Comparison of ENCODE assay signal across 11 cellular contexts in the genomic region with DNA sequence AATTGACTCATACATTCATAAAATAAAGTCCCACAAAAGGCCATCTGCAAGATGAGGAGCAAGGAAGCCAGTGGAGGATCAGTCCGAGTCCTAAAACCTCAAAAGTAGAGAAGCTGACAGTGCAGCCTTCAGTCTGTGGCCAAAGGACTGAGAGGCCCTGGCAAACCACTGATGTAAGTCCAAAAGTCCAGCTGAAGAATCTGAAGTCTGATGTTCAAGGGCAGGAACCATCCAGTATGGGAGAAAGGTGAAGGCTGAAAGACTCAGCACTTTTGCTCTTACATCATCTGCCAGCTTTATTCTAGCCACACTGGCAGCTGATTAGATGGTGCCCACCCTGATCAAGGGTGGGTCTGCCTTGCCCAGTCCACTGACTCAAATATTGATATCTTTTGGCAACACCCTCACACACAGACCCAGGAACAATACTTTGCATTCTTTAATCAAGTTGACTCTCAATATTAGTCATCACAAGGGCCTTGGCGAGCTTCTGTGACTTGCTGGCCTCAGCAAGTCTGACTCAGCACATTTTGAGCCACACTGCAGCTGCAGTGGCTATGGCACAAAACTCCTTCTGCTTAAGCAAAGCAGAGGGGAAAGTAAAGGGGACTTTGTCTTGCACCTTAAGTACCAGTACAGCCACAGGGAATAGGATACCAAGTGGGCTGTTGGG.
DNase-seq lines count a peak whose midpoint lies in the region; ATAC-seq, FAIRE-seq and TF ChIP-seq lines count a peak whose summit lies in the region.
"Had no signal": no experiment of that assay in that cellular context is flagged by ENCODE, and none has a peak within 500 bp of the region (broad histone marks: within the 10 kb centered on the region; RNA-seq: fewer than 3 reads in every experiment).

No MANE protein-coding gene starts in this region.

- H3K9me3 ChIP-seq in K562 (replicated peaks; ENCODE audit: control insufficient read depth, insufficient read depth, low read depth, low read length) (no peaks in the 10 kb centered on the region), ascending aorta (peaks cover 0 to 8% of the 10 kb centered on the region in 2 donors)

- H3K27ac ChIP-seq in K562 (ENCODE audit: extremely low read depth, low read depth, low read length) (no peak overlapping the region), ascending aorta (no peak overlapping the region)

- peak; percentile 73 for ATAC-seq in GM19452 (IDR thresholded peaks at IDR 0.05; ENCODE audit: unreplicated experiment)
- peak; percentile 95 for ATAC-seq in HG03378 (IDR thresholded peaks at IDR 0.05; ENCODE audit: unreplicated experiment)
- ATAC-seq in K562, result no peak
- ATAC-seq: CD8-positive, alpha-beta T cell had no signal

- BruUV-seq in K562 (replicated peaks; lab: Mats Ljungman, UMichigan), result no TSS peak

- H3K4me3 ChIP-seq in K562 (no peak overlapping the region), ascending aorta (no peak overlapping the region)

- TF ChIP-seq RAD21 in K562 (CRISPR knock-in tag; conservative IDR thresholded peaks at IDR 0.05 in 1 of 2, IDR thresholded peaks at IDR 0.05 in 1 of 2), result no peak

- intact Hi-C loops in K562 (cut with micrococcal nuclease) (no loop called here), ascending aorta (cut with DNase I) (no loop called here)

- in situ Hi-C loops in K562 (cut with MboI), result no loop called here

- FAIRE-seq in K562 (lab: Jason Lieb, UNC), result no peak

- H3K4me1 ChIP-seq in K562 (replicated peaks in 1 of 2; ENCODE audit: control insufficient read depth in 2 of 2, insufficient read depth in 2 of 2, low read length in 2 of 2) (no peaks in the 10 kb centered on the region), ascending aorta (peaks cover 0 to 2% of the 10 kb centered on the region in 2 donors)

- no peak overlapping the region for H3K4me2 ChIP-seq in K562 (ENCODE audit: insufficient read depth, low read length)

- DNase-seq in AG08396 (ENCODE audit: low spot score), result peak; percentile 44
- peak in 1 of 4 experiments; percentile 3 for DNase-seq in K562 (ENCODE audit: extremely low read depth in 1 of 4, low spot score in 3 of 4)
- no peak for DNase-seq in NCI-H1417 (lab: John Stamatoyannopoulos, UW)
- DNase-seq in ascending aorta (ENCODE audit: low spot score in 2 of 2), result no peak
- no peak for DNase-seq in DMS114 treated with DMSO at 0.1 percent for 48 hours (lab: John Stamatoyannopoulos, UW; ENCODE audit: unreplicated experiment)
- no peak for DNase-seq in midbrain (lab: John Stamatoyannopoulos, UW)
- DNase-seq: CD8-positive, alpha-beta T cell; nephron progenitor cell; stimulated activated CD8-positive, alpha-beta memory T cell treated with anti-CD3 and anti-CD28 coated beads, Interleukin-4, amount 100 ng/mL, for 48 hours had no signal

- H3K27me3 ChIP-seq in K562 (ENCODE audit: control insufficient read depth in 2 of 2, insufficient read depth in 2 of 2, low read length in 2 of 2), result no peaks in the 10 kb centered on the region
- no peaks in the 10 kb centered on the region for H3K27me3 ChIP-seq in ascending aorta

- TF ChIP-seq POLR2A in K562 (conservative IDR thresholded peaks at IDR 0.05), result no peak

- H3K9me1 ChIP-seq in K562 (ENCODE audit: control insufficient read depth, insufficient read depth, low read length), result no peaks in the 10 kb centered on the region

- no peaks in the 10 kb centered on the region for H3K79me2 ChIP-seq in K562 (ENCODE audit: control insufficient read depth, insufficient read depth, low read length)

- H3K36me3 ChIP-seq in K562 (ENCODE audit: control insufficient read depth, insufficient read depth, low read length) (no peaks in the 10 kb centered on the region), ascending aorta (no peaks in the 10 kb centered on the region)

- POLR2A ChIA-PET in K562 (lab: Yijun Ruan, JAX), result no interaction called here

- H2AFZ ChIP-seq in K562 (ENCODE audit: low read depth, low read length), result no peak overlapping the region

- TF ChIP-seq EP300 in K562 (IDR thresholded peaks at IDR 0.05; ENCODE audit: low read length), result no peak

- no peak overlapping the region for H3K9ac ChIP-seq in K562 (ENCODE audit: insufficient read depth in 1 of 2, low read depth in 2 of 2, low read length in 2 of 2)

- no peaks in the 10 kb centered on the region for H4K20me1 ChIP-seq in K562 (replicated peaks; ENCODE audit: control insufficient read depth, insufficient read depth, low read length)

- TF ChIP-seq CTCF in K562 (IDR thresholded peaks at IDR 0.05 in 2 of 3, conservative IDR thresholded peaks at IDR 0.05 in 1 of 3; ENCODE audit: insufficient read depth in 2 of 3, low read depth in 1 of 3, low read length in 3 of 3) (no peak), ascending aorta (IDR thresholded peaks at IDR 0.05) (no peak)

- 5% methylated on average over 2 of the region's 2 CpGs for WGBS in K562 (ENCODE audit: insufficient coverage, low coverage, missing lambda C conversion rate)

- CTCF ChIA-PET in K562 (lab: Yijun Ruan, JAX; ENCODE audit: low intra/inter-chr PET ratio), result interaction anchor here (0.5 kb wide), 1 partner anchor 34 kb away, joined by 3 read pairs; no protein-coding TSS in a partner anchor

TF ChIP-seq in K562, 482 proteins besides CTCF, POLR2A, EP300 and RAD21:
- TF ChIP-seq MAFK (IDR thresholded peaks at IDR 0.05; ENCODE audit: low read length) (peak; percentile 91), ZNF316 (IDR thresholded peaks at IDR 0.05) (peak; percentile 96), BACH1 (tag; IDR thresholded peaks at IDR 0.05) (peak; percentile 68; the same call in 1 of the 2 replicates), MAFF (IDR thresholded peaks at IDR 0.05; ENCODE audit: low read length) (peak; percentile 84), PCBP2 (IDR thresholded peaks at IDR 0.05; ENCODE audit: low read depth, low read length, poor library complexity, severe bottlenecking) (no peak), MAFG (tag; conservative IDR thresholded peaks at IDR 0.05) (peak; percentile 92), RBM34 (IDR thresholded peaks at IDR 0.05; ENCODE audit: borderline replicate concordance, insufficient read depth, low read length) (no peak), C11orf30 (IDR thresholded peaks at IDR 0.05; ENCODE audit: low read depth) (peak; percentile 91), CSDE1 (IDR thresholded peaks at IDR 0.05) (no peak), NFE2L1 (tag; IDR thresholded peaks at IDR 0.05; ENCODE audit: borderline replicate concordance, low read depth) (0 out of 2 replicates have a peak, but pooled peaks have one; percentile 37)
